In the genomic region with DNA sequence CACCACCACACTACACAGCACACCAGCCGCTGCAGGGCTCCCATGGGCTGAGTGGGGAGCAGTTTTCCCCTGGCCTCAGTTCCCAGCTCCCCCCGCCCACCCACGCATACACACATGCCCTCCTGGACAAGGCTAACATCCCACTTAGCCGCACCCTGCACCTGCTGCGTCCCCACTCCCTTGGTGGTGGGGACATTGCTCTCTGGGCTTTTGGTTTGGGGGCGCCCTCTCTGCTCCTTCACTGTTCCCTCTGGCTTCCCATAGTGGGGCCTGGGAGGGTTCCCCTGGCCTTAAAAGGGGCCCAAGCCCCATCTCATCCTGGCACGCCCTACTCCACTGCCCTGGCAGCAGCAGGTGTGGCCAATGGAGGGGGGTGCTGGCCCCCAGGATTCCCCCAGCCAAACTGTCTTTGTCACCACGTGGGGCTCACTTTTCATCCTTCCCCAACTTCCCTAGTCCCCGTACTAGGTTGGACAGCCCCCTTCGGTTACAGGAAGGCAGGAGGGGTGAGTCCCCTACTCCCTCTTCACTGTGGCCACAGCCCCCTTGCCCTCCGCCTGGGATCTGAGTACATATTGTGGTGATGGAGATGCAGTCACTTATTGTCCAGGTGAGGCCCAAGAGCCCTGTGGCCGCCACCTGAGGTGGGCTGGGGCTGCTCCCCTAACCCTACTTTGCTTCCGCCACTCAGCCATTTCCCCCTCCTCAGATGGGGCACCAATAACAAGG, we compare ENCODE assay signal across 8 cellular contexts. TPM values are rescaled to one million over a fixed set of nuclear protein-coding genes. Genes with fewer than 3 reads are reported as not detected.
DNase-seq lines count a peak whose midpoint lies in the region; ATAC-seq, FAIRE-seq and TF ChIP-seq lines count a peak whose summit lies in the region.
"Not testable (repeated sequence)": the region's sequence is repeated elsewhere in the genome, so short reads cannot be mapped to it uniquely, and the experiment has no call there.

No MANE protein-coding gene starts in this region.

- H3K4me3 ChIP-seq in AG04450 (ENCODE audit: low read depth, low read length); H7 (ENCODE audit: insufficient read depth, low read depth, low read length); K562; esophagus squamous epithelium: not testable (repeated sequence)

- not testable (repeated sequence) for BruUV-seq in K562 (replicated peaks; lab: Mats Ljungman, UMichigan)

- peaks cover 47% of the 10 kb centered on the region; the same call in 1 of the 2 replicates for H4K20me1 ChIP-seq in K562 (replicated peaks; ENCODE audit: control insufficient read depth, insufficient read depth, low read length)

- not testable (repeated sequence) for TF ChIP-seq EP300 in K562 (IDR thresholded peaks at IDR 0.05; ENCODE audit: low read length)

- not testable (repeated sequence) for DNase-seq in AG04450 (ENCODE audit: low read depth, low spot score); T-cell; activated T-helper 1 cell treated with anti-CD3 and anti-CD28 coated beads, Interleukin-12 subunit alpha, Interleukin-12 subunit beta, Interleukin-2, Interleukin-4 antibody, amounts not matched to agents 30 ng/mL and 10 ng/mL and 1 ng/mL, durations not matched to agents 14 hours and 24 hours and 36 hours (ENCODE audit: low spot score); K562 (ENCODE audit: extremely low read depth in 1 of 4, low spot score in 3 of 4); esophagus squamous epithelium (lab: John Stamatoyannopoulos, UW); nephron progenitor cell
- DNase-seq in H7: peak; percentile 9

- CTCF ChIA-PET in AG04450 (lab: Charles Lee) (interaction anchor here (0.6 to 1.0 kb wide), 4 partner anchors 30 to 539 kb away, joined by 3 to 7 read pairs (median 4); no protein-coding TSS in a partner anchor), T-cell (lab: Charles Lee) (interaction anchor here in 1 of 2 donors (1.0 kb wide), 1 partner anchor 49 kb away, joined by 3 read pairs; no protein-coding TSS in a partner anchor), K562 (lab: Yijun Ruan, JAX; ENCODE audit: low intra/inter-chr PET ratio) (interaction anchor here (0.7 kb wide), 1 partner anchor 998 kb away, joined by 3 read pairs; no protein-coding TSS in a partner anchor)

- H3K9ac ChIP-seq in K562 (ENCODE audit: insufficient read depth in 1 of 2, low read depth in 2 of 2, low read length in 2 of 2): not testable (repeated sequence)

- POLR2A ChIA-PET in AG04450 (lab: Yijun Ruan, JAX): interaction anchor here (0.9 to 1.9 kb wide), 3 partner anchors 8 to 49 kb away, joined by 3 to 11 read pairs (median 9); partner anchors contain the start of gene HMGA1
- POLR2A ChIA-PET in T-cell (lab: Charles Lee): interaction anchor here in 1 of 2 donors (0.7 kb wide), 1 partner anchor 1051 kb away, joined by 3 read pairs; no protein-coding TSS in a partner anchor
- POLR2A ChIA-PET in K562 (lab: Yijun Ruan, JAX): interaction anchor here (0.6 to 1.9 kb wide), 5 partner anchors 49 to 506 kb away, joined by 3 to 10 read pairs (median 7); no protein-coding TSS in a partner anchor

- not testable (repeated sequence) for H3K9me1 ChIP-seq in K562 (ENCODE audit: control insufficient read depth, insufficient read depth, low read length)

- not testable (repeated sequence) for H3K9me3 Mint-ChIP-seq in T-cell; activated T-helper 1 cell treated with anti-CD3 and anti-CD28 coated beads, Interleukin-12 subunit alpha, Interleukin-12 subunit beta, Interleukin-2, Interleukin-4 antibody, amounts not matched to agents 30 ng/mL and 10 ng/mL and 1 ng/mL, durations not matched to agents 14 hours and 24 hours and 36 hours; nephron progenitor cell; stimulated activated naive CD8-positive, alpha-beta T cell treated with anti-CD3 and anti-CD28 coated beads, Interleukin-15, Interleukin-2, amounts not matched to agents 100 ng/mL and 50 ng/mL, for 24 hours

- not testable (repeated sequence) for H3K4me3 Mint-ChIP-seq in T-cell; activated T-helper 1 cell treated with anti-CD3 and anti-CD28 coated beads, Interleukin-12 subunit alpha, Interleukin-12 subunit beta, Interleukin-2, Interleukin-4 antibody, amounts not matched to agents 30 ng/mL and 10 ng/mL and 1 ng/mL, durations not matched to agents 14 hours and 24 hours and 36 hours; nephron progenitor cell; stimulated activated naive CD8-positive, alpha-beta T cell treated with anti-CD3 and anti-CD28 coated beads, Interleukin-15, Interleukin-2, amounts not matched to agents 100 ng/mL and 50 ng/mL, for 24 hours

- not testable (repeated sequence) for TF ChIP-seq RAD21 in K562 (CRISPR knock-in tag; conservative IDR thresholded peaks at IDR 0.05 in 1 of 2, IDR thresholded peaks at IDR 0.05 in 1 of 2)

- not testable (repeated sequence) for H2AFZ ChIP-seq in K562 (ENCODE audit: low read depth, low read length)

- not testable (repeated sequence) for ATAC-seq in T-cell (replicated peaks in 1 of 4); K562

- H3K27ac ChIP-seq in AG04450 (ENCODE audit: low read depth, low read length) (peak overlapping the region; percentile 92), K562 (ENCODE audit: extremely low read depth, low read depth, low read length) (peak overlapping the region; percentile 76; the same call in 1 of the 3 replicates), esophagus squamous epithelium (peak overlapping the region; percentile 79 to 86 (median 82))

- H3K27ac Mint-ChIP-seq in T-cell: peak overlapping the region; percentile 67 to 79
- peak overlapping the region; percentile 79 for H3K27ac Mint-ChIP-seq in activated T-helper 1 cell treated with anti-CD3 and anti-CD28 coated beads, Interleukin-12 subunit alpha, Interleukin-12 subunit beta, Interleukin-2, Interleukin-4 antibody, amounts not matched to agents 30 ng/mL and 10 ng/mL and 1 ng/mL, durations not matched to agents 14 hours and 24 hours and 36 hours
- H3K27ac Mint-ChIP-seq in nephron progenitor cell: peak overlapping the region; percentile 46
- peak overlapping the region; percentile 89 for H3K27ac Mint-ChIP-seq in stimulated activated naive CD8-positive, alpha-beta T cell treated with anti-CD3 and anti-CD28 coated beads, Interleukin-15, Interleukin-2, amounts not matched to agents 100 ng/mL and 50 ng/mL, for 24 hours

- TF ChIP-seq CTCF in AG04450 (IDR thresholded peaks at IDR 0.05; ENCODE audit: low read depth, low read length); K562 (IDR thresholded peaks at IDR 0.05 in 2 of 3, conservative IDR thresholded peaks at IDR 0.05 in 1 of 3; ENCODE audit: insufficient read depth in 2 of 3, low read depth in 1 of 3, low read length in 3 of 3); esophagus squamous epithelium (IDR thresholded peaks at IDR 0.05); nephron progenitor cell (IDR thresholded peaks at IDR 0.05): not testable (repeated sequence)

- H3K36me3 Mint-ChIP-seq in T-cell (peaks cover 15% of the 10 kb centered on the region), nephron progenitor cell (ENCODE audit: low read depth) (peaks cover 40% of the 10 kb centered on the region)
- H3K36me3 Mint-ChIP-seq in activated T-helper 1 cell treated with anti-CD3 and anti-CD28 coated beads, Interleukin-12 subunit alpha, Interleukin-12 subunit beta, Interleukin-2, Interleukin-4 antibody, amounts not matched to agents 30 ng/mL and 10 ng/mL and 1 ng/mL, durations not matched to agents 14 hours and 24 hours and 36 hours (ENCODE audit: low read depth): peaks cover 47% of the 10 kb centered on the region
- H3K36me3 Mint-ChIP-seq in stimulated activated naive CD8-positive, alpha-beta T cell treated with anti-CD3 and anti-CD28 coated beads, Interleukin-15, Interleukin-2, amounts not matched to agents 100 ng/mL and 50 ng/mL, for 24 hours (ENCODE audit: low read depth): peaks cover 49% of the 10 kb centered on the region

- H3K36me3 ChIP-seq in H7 (replicated peaks; ENCODE audit: control insufficient read depth, insufficient read depth, low read length) (peaks cover 40% of the 10 kb centered on the region), K562 (ENCODE audit: control insufficient read depth, insufficient read depth, low read length) (peaks cover 68% of the 10 kb centered on the region), esophagus squamous epithelium (peaks cover 4 to 60% (median 16%) of the 10 kb centered on the region in 3 donors)

- not testable (repeated sequence) for FAIRE-seq in K562 (lab: Jason Lieb, UNC)

- H3K27me3 ChIP-seq in AG04450 (ENCODE audit: control insufficient read depth, insufficient read depth, low read length); H7 (ENCODE audit: control insufficient read depth, insufficient read depth, low read length); K562 (ENCODE audit: control insufficient read depth in 2 of 2, insufficient read depth in 2 of 2, low read length in 2 of 2); esophagus squamous epithelium: not testable (repeated sequence)

- in situ Hi-C loops in K562 (cut with MboI): loop anchor here (5.0 kb wide), 2 partner anchors 167 to 362 kb away; no protein-coding TSS in a partner anchor

- peaks cover 69 to 82% of the 10 kb centered on the region in 2 experiments for H3K4me1 ChIP-seq in K562 (replicated peaks in 1 of 2; ENCODE audit: control insufficient read depth in 2 of 2, insufficient read depth in 2 of 2, low read length in 2 of 2)
- peaks cover 34 to 80% (median 42%) of the 10 kb centered on the region in 3 donors for H3K4me1 ChIP-seq in esophagus squamous epithelium

- WGBS in K562 (ENCODE audit: insufficient coverage, low coverage, missing lambda C conversion rate): 79% methylated on average over 10 of the region's 13 CpGs
- 47 to 82% methylated on average over 6 of the region's 13 CpGs for WGBS in esophagus squamous epithelium, 2 donors

- TF ChIP-seq POLR2A in K562 (conservative IDR thresholded peaks at IDR 0.05): peak; percentile 21; the same call in 1 of the 2 replicates
- TF ChIP-seq POLR2A in esophagus squamous epithelium (IDR thresholded peaks at IDR 0.05): not testable (repeated sequence)

- not testable (repeated sequence) for H3K9me3 ChIP-seq in AG04450 (ENCODE audit: control insufficient read depth, insufficient read depth, low read length); K562 (replicated peaks; ENCODE audit: control insufficient read depth, insufficient read depth, low read depth, low read length); esophagus squamous epithelium

- H3K4me2 ChIP-seq in K562 (ENCODE audit: insufficient read depth, low read length): not testable (repeated sequence)

- H3K4me1 Mint-ChIP-seq in T-cell (peaks cover 43 to 79% (median 73%) of the 10 kb centered on the region in 3 donors), nephron progenitor cell (peaks cover 62% of the 10 kb centered on the region)
- peaks cover 77% of the 10 kb centered on the region for H3K4me1 Mint-ChIP-seq in activated T-helper 1 cell treated with anti-CD3 and anti-CD28 coated beads, Interleukin-12 subunit alpha, Interleukin-12 subunit beta, Interleukin-2, Interleukin-4 antibody, amounts not matched to agents 30 ng/mL and 10 ng/mL and 1 ng/mL, durations not matched to agents 14 hours and 24 hours and 36 hours (ENCODE audit: low read depth)
- peaks cover 91% of the 10 kb centered on the region for H3K4me1 Mint-ChIP-seq in stimulated activated naive CD8-positive, alpha-beta T cell treated with anti-CD3 and anti-CD28 coated beads, Interleukin-15, Interleukin-2, amounts not matched to agents 100 ng/mL and 50 ng/mL, for 24 hours (ENCODE audit: low read depth)

- peaks cover 64% of the 10 kb centered on the region for H3K79me2 ChIP-seq in K562 (ENCODE audit: control insufficient read depth, insufficient read depth, low read length)

- H3K27me3 Mint-ChIP-seq in T-cell; activated T-helper 1 cell treated with anti-CD3 and anti-CD28 coated beads, Interleukin-12 subunit alpha, Interleukin-12 subunit beta, Interleukin-2, Interleukin-4 antibody, amounts not matched to agents 30 ng/mL and 10 ng/mL and 1 ng/mL, durations not matched to agents 14 hours and 24 hours and 36 hours (ENCODE audit: insufficient read depth); nephron progenitor cell (ENCODE audit: low read depth, poor library complexity); stimulated activated naive CD8-positive, alpha-beta T cell treated with anti-CD3 and anti-CD28 coated beads, Interleukin-15, Interleukin-2, amounts not matched to agents 100 ng/mL and 50 ng/mL, for 24 hours: not testable (repeated sequence)

- intact Hi-C loops in activated T-helper 1 cell treated with anti-CD3 and anti-CD28 coated beads, Interleukin-12 subunit alpha, Interleukin-12 subunit beta, Interleukin-2, Interleukin-4 antibody, amounts not matched to agents 30 ng/mL and 10 ng/mL and 1 ng/mL, durations not matched to agents 14 hours and 24 hours and 36 hours (cut with micrococcal nuclease): loop anchor here (5.0 kb wide), 1 partner anchor 72 kb away; no protein-coding TSS in a partner anchor
- intact Hi-C loops in K562 (cut with micrococcal nuclease); esophagus squamous epithelium (cut with DNase I): not testable (repeated sequence)

RNA-seq across cellular contexts. Expression of gene SMIM29, which starts 3.6 kb away (rescaled TPM):
- 11.3 and 17.2 TPM in 2 replicates for polyA plus RNA-seq in AG04450 (2011; rRNA removed)
- 12.6 and 16.0 TPM in 2 replicates for polyA minus RNA-seq in AG04450 (2011; rRNA and poly(A)+ RNA removed)
- 12.4 and 24.5 TPM in 2 replicates for total RNA-seq in H7 (2014; rRNA removed; shearing (Covaris generic))
- total RNA-seq in T-cell: 10 to 100 TPM; 16.4 to 33.8 (median 30.5) TPM
- 14.3 and 15.0 TPM in 2 replicates for total RNA-seq in activated T-helper 1 cell treated with anti-CD3 and anti-CD28 coated beads, Interleukin-12 subunit alpha, Interleukin-12 subunit beta, Interleukin-2, Interleukin-4 antibody, amounts not matched to agents 30 ng/mL and 10 ng/mL and 1 ng/mL, durations not matched to agents 14 hours and 24 hours and 36 hours
- total RNA-seq in K562 (2011; cell fraction: chromatin; rRNA removed; ENCODE audit: low replicate concordance): 9.6 and 43.3 TPM in 2 replicates
- total RNA-seq in K562 (2011; cell fraction: nucleolus; rRNA removed): 62.9 and 65.8 TPM in 2 replicates
- total RNA-seq in K562 (2011; cell fraction: nucleoplasm; rRNA removed): 33.6 and 43.7 TPM in 2 replicates
- total RNA-seq in K562 (2014; rRNA removed): 31.8 and 42.1 TPM in 2 replicates
- total RNA-seq in K562 (2014; rRNA removed; fragmentation: Illumina TruSeq; extraction: Trizol): 4.6 and 6.5 TPM in 2 replicates
- 18.2 and 21.9 TPM in 2 replicates for total RNA-seq in K562 (2015; rRNA removed; fragmentation: Illumina TruSeq; extraction: Trizol)
- 30.1 and 35.5 TPM in 2 replicates for total RNA-seq in K562 (2021)
- polyA plus RNA-seq in K562 (2011; rRNA removed): 29.1 and 74.4 TPM in 2 replicates
- polyA plus RNA-seq in K562 (2011; cell fraction: cytosol; rRNA removed): 106 and 151 TPM in 2 replicates
- polyA plus RNA-seq in K562 (2011; cell fraction: nucleus; rRNA removed): 87.3 and 88.9 TPM in 2 replicates
- 43.9 and 73.7 TPM in 2 replicates for polyA plus RNA-seq in K562 (2012)
- 20.9 and 39.0 TPM in 2 replicates for polyA plus RNA-seq in K562 (2014; fragmentation: Illumina TruSeq; extraction: Trizol)
- polyA plus RNA-seq in K562 (2014; fragmentation: Nextera tagmentation; extraction: Ambion mirVana): 10 to 100 TPM; 13.1 to 13.7 TPM
- polyA plus RNA-seq in K562 (2014; rRNA removed): 34.9 and 36.7 TPM in 2 replicates
- 10.5 and 14.6 TPM in 2 replicates for polyA minus RNA-seq in K562 (2011; rRNA and poly(A)+ RNA removed)
- 18.3 and 35.8 TPM in 2 replicates for polyA minus RNA-seq in K562 (2011; cell fraction: cytosol; rRNA and poly(A)+ RNA removed)
- polyA minus RNA-seq in K562 (2011; cell fraction: nucleus; rRNA and poly(A)+ RNA removed): 43.4 and 63.9 TPM in 2 replicates
- 10 to 100 TPM; 17.3 to 21.6 (median 18.2) TPM for total RNA-seq in esophagus squamous epithelium

RNA-seq across cellular contexts. Expression of gene HMGA1, which starts 8.5 kb away (rescaled TPM):
- polyA plus RNA-seq in AG04450 (2011; rRNA removed) (142 and 197 TPM in 2 replicates), K562 (2011; rRNA removed) (205 and 451 TPM in 2 replicates), K562 (2014; fragmentation: Illumina TruSeq; extraction: Trizol) (1,608 and 1,897 TPM in 2 replicates), K562 (2014; fragmentation: Nextera tagmentation; extraction: Ambion mirVana) (10 to 100 TPM; 27.8 to 58.8 TPM), K562 (2014; rRNA removed) (1,026 and 1,125 TPM in 2 replicates)
- polyA minus RNA-seq in AG04450 (2011; rRNA and poly(A)+ RNA removed): 127 and 146 TPM in 2 replicates
- total RNA-seq in H7 (2014; rRNA removed; shearing (Covaris generic)): 1,768 and 1,892 TPM in 2 replicates
- total RNA-seq in T-cell (100 to 1,000 TPM in 4 of 5 donors, 10 to 100 TPM in 1; 92.8 to 119 (median 104) TPM), K562 (2014; rRNA removed) (1,004 and 1,256 TPM in 2 replicates), K562 (2014; rRNA removed; fragmentation: Illumina TruSeq; extraction: Trizol) (270 and 326 TPM in 2 replicates), K562 (2015; rRNA removed; fragmentation: Illumina TruSeq; extraction: Trizol) (594 and 609 TPM in 2 replicates), K562 (2021) (1,947 and 1,950 TPM in 2 replicates), esophagus squamous epithelium (100 to 1,000 TPM; 118 to 309 (median 193) TPM)
- total RNA-seq in activated T-helper 1 cell treated with anti-CD3 and anti-CD28 coated beads, Interleukin-12 subunit alpha, Interleukin-12 subunit beta, Interleukin-2, Interleukin-4 antibody, amounts not matched to agents 30 ng/mL and 10 ng/mL and 1 ng/mL, durations not matched to agents 14 hours and 24 hours and 36 hours: 415 and 438 TPM in 2 replicates
- total RNA-seq in K562 (2011; cell fraction: chromatin; rRNA removed; ENCODE audit: low replicate concordance): 30.6 and 67.6 TPM in 2 replicates
- 97.4 and 98.8 TPM in 2 replicates for total RNA-seq in K562 (2011; cell fraction: nucleolus; rRNA removed)
- 112 and 202 TPM in 2 replicates for total RNA-seq in K562 (2011; cell fraction: nucleoplasm; rRNA removed)
- polyA plus RNA-seq in K562 (2011; cell fraction: cytosol; rRNA removed): 348 and 767 TPM in 2 replicates
- 229 and 367 TPM in 2 replicates for polyA plus RNA-seq in K562 (2011; cell fraction: nucleus; rRNA removed)
- 830 and 1,263 TPM in 2 replicates for polyA plus RNA-seq in K562 (2012)
- 66.3 and 71.3 TPM in 2 replicates for polyA minus RNA-seq in K562 (2011; rRNA and poly(A)+ RNA removed)
- polyA minus RNA-seq in K562 (2011; cell fraction: cytosol; rRNA and poly(A)+ RNA removed): 364 and 449 TPM in 2 replicates
- polyA minus RNA-seq in K562 (2011; cell fraction: nucleus; rRNA and poly(A)+ RNA removed): 49.0 and 60.6 TPM in 2 replicates
